In the genomic region with DNA sequence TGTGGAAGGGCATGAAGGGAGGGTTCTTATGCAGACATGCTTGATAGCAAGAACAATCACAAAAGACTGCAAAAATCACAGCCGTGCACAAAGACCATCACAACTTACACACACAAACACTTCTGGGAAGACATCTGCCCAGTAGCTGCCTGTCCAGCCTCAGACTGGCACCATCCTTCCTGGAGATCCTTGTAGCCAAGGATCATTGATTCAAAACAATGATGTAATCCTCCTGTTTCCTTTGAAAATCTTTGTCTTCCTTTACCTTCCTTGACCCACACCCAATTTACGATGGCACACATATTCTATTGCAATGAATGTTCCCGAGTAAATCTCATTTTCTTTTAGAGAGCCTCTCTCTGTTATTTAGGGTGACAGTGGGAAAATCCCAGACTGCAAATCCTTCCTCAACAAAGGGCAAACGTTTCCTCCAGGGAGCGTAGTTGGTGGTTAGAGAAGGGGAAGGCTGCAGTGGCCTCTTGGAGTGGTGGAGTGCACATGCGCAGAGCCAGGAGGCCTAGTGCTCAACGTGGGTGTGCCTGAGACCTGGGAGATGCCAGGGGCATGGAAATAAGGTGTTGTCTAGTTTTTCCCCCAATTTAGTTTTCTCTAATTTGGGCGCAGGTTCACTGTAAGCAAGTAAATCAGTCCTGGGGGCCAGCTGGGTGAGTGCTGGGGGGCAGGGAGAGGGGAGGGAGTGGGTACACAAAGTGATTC, we compare ENCODE assay signal across 16 cellular contexts. TPM values are rescaled to one million over a fixed set of nuclear protein-coding genes. Genes with fewer than 3 reads are reported as not detected.
DNase-seq lines count a peak whose midpoint lies in the region; ATAC-seq and TF ChIP-seq lines count a peak whose summit lies in the region.
"Had no signal": no experiment of that assay in that cellular context is flagged by ENCODE, and none has a peak within 500 bp of the region (broad histone marks: within the 10 kb centered on the region; RNA-seq: fewer than 3 reads in every experiment).

No MANE protein-coding gene starts in this region.

- 0 out of 2 replicates have a peak, but pooled peaks cover 4% of the 10 kb centered on the region for H4K20me1 ChIP-seq in SK-N-SH (ENCODE audit: insufficient read depth)

- no peak for TF ChIP-seq EP300 in SK-N-SH (IDR thresholded peaks at IDR 0.05; ENCODE audit: borderline replicate concordance in 1 of 2, low read depth in 1 of 2, low read length in 1 of 2)

- H3K9me2 ChIP-seq in SK-N-SH: no peaks in the 10 kb centered on the region

- H3K27me3 ChIP-seq in SK-N-SH (ENCODE audit: insufficient read depth) (no peaks in the 10 kb centered on the region), Panc1 (ENCODE audit: control insufficient read depth, insufficient read depth, low read length) (no peaks in the 10 kb centered on the region)
- H3K27me3 ChIP-seq: ovary had no signal

- ATAC-seq in SK-N-SH treated with all-trans-retinoic acid at 6 μM for 48 hours (no peak), Panc1 (no peak), esophagus mucosa (no peak), GM21360 (IDR thresholded peaks at IDR 0.05; ENCODE audit: unreplicated experiment) (no peak)

- H3K36me3 ChIP-seq in SK-N-SH (replicated peaks in 1 of 2; ENCODE audit: control insufficient read depth in 1 of 2, insufficient read depth in 2 of 2, low read length in 1 of 2) (peaks cover 0 to 10% of the 10 kb centered on the region in 2 experiments), Panc1 (ENCODE audit: control insufficient read depth, insufficient read depth, low read length) (no peaks in the 10 kb centered on the region)
- H3K36me3 ChIP-seq: ovary had no signal

- H3K9me3 ChIP-seq in SK-N-SH (peaks cover 4% of the 10 kb centered on the region; the same call in 1 of the 2 replicates), Panc1 (ENCODE audit: control insufficient read depth, insufficient read depth, low read depth, low read length) (peaks cover 4% of the 10 kb centered on the region; the same call in 1 of the 2 replicates)
- H3K9me3 ChIP-seq: ovary had no signal

- H2AFZ ChIP-seq in SK-N-SH (ENCODE audit: low read depth): no peak overlapping the region

- DNase-seq in SK-N-SH (no peak), Panc1 (ENCODE audit: low read depth, low spot score) (no peak), islet precursor cell (peak; percentile 45), renal cortical epithelial cell (ENCODE audit: low read depth) (peak; percentile 33), HPDE6-E6E7 (ENCODE audit: extremely low spot score) (no peak)
- DNase-seq: activated CD8-positive, alpha-beta memory T cell treated with anti-CD3 and anti-CD28 coated beads for 24 hours; effector memory CD4-positive, alpha-beta T cell; GDM1; NCI-H146; NCI-H226 had no signal

- peaks cover 23% of the 10 kb centered on the region for H3K79me2 ChIP-seq in SK-N-SH (ENCODE audit: insufficient read depth)

- peaks cover 9% of the 10 kb centered on the region for H3F3A ChIP-seq in SK-N-SH (replicated peaks; ENCODE audit: insufficient read depth)

- intact Hi-C loops in Panc1 (cut with micrococcal nuclease; ENCODE audit: unreplicated experiment): no loop called here

- no peak overlapping the region for H3K9ac ChIP-seq in SK-N-SH
- H3K9ac ChIP-seq: KMS-11 had no signal

- in situ Hi-C loops in Panc1 (cut with HindIII; ENCODE audit: low pct_unique_long_range_greater_than_20kb, low sequenced_read_pairs): no loop called here

- no peak for TF ChIP-seq RAD21 in SK-N-SH (IDR thresholded peaks at IDR 0.05; ENCODE audit: low read length)

- H3K4me2 ChIP-seq in SK-N-SH: 0 out of 2 replicates have a peak overlapping the region, but pooled peaks have one; percentile 29
- H3K4me2 ChIP-seq: KMS-11 had no signal

- POLR2A ChIA-PET in SK-N-SH (lab: Yijun Ruan, JAX) (no interaction called here), Panc1 (lab: Charles Lee) (interaction anchor here (0.6 kb wide), 1 partner anchor 129 kb away, joined by 3 read pairs; no protein-coding TSS in a partner anchor)

- 86% methylated on average over 8 of the region's 8 CpGs for WGBS in SK-N-SH (ENCODE audit: low lambda C conversion rate)

- peaks cover 8 to 32% of the 10 kb centered on the region in 2 experiments; a peak in 2 of 4 replicates for H3K4me1 ChIP-seq in SK-N-SH (ENCODE audit: control insufficient read depth in 1 of 2, insufficient read depth in 2 of 2, low read depth in 1 of 2, low read length in 1 of 2)
- peaks cover 54% of the 10 kb centered on the region for H3K4me1 ChIP-seq in Panc1 (ENCODE audit: control insufficient read depth, insufficient read depth, low read length)

- no TSS peak for BruUV-seq in Panc1 (replicated peaks; lab: Mats Ljungman, UMichigan)

- H3K4me3 ChIP-seq in SK-N-SH (ENCODE audit: low read depth in 2 of 2, low read length in 1 of 2) (no peak overlapping the region), Panc1 (ENCODE audit: low read depth in 2 of 2, low read length in 2 of 2) (no peak overlapping the region)
- H3K4me3 ChIP-seq: ovary had no signal

- H3K27ac ChIP-seq in SK-N-SH (ENCODE audit: low read depth in 2 of 2, low read length in 1 of 2): no peak overlapping the region
- peak overlapping the region; percentile 62; the same call in 1 of the 2 replicates for H3K27ac ChIP-seq in Panc1 (ENCODE audit: low read length)
- H3K27ac ChIP-seq: 22Rv1, KMS-11, ovary had no signal

- TF ChIP-seq CTCF in SK-N-SH (IDR thresholded peaks at IDR 0.05): no peak
- TF ChIP-seq CTCF in Panc1 (IDR thresholded peaks at IDR 0.05): no peak

- CTCF ChIA-PET in SK-N-SH (lab: Yijun Ruan, JAX) (no interaction called here), Panc1 (lab: Charles Lee) (no interaction called here)

TF ChIP-seq in SK-N-SH, 30 proteins besides CTCF, POLR2A, EP300 and RAD21 (continues in another document):
- TF ChIP-seq, protein P1, sequence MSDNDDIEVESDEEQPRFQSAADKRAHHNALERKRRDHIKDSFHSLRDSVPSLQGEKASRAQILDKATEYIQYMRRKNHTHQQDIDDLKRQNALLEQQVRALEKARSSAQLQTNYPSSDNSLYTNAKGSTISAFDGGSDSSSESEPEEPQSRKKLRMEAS (IDR thresholded peaks at IDR 0.05; ENCODE audit: low read depth): no peak
- no peak for TF ChIP-seq TAF1 (IDR thresholded peaks at IDR 0.05; ENCODE audit: borderline replicate concordance, low read depth, low read length)
- no peak for TF ChIP-seq SIN3A (IDR thresholded peaks at IDR 0.05; ENCODE audit: borderline replicate concordance, low read depth, low read length)
- no peak for TF ChIP-seq GABPA (IDR thresholded peaks at IDR 0.05; ENCODE audit: low read depth)
- TF ChIP-seq RCOR1 (IDR thresholded peaks at IDR 0.05; ENCODE audit: low read length): no peak
- TF ChIP-seq PBX3 (IDR thresholded peaks at IDR 0.05): no peak
- no peak for TF ChIP-seq MEF2A (IDR thresholded peaks at IDR 0.05; ENCODE audit: borderline replicate concordance, low read depth)

TF ChIP-seq in SK-N-SH treated with all-trans-retinoic acid at 6 μM for 48 hours, 23 proteins besides CTCF, POLR2A, EP300 and RAD21:
- no peak for TF ChIP-seq ARNTL (CRISPR knock-in tag; IDR thresholded peaks at IDR 0.05; ENCODE audit: borderline replicate concordance, low read depth)
- TF ChIP-seq ZNF8 (CRISPR knock-in tag; IDR thresholded peaks at IDR 0.05): no peak
- TF ChIP-seq ESRRG (CRISPR knock-in tag; IDR thresholded peaks at IDR 0.05): no peak
- TF ChIP-seq ZC3H10 (CRISPR knock-in tag; IDR thresholded peaks at IDR 0.05): no peak
- TF ChIP-seq SNAI2 (CRISPR knock-in tag; IDR thresholded peaks at IDR 0.05): no peak
- no peak for TF ChIP-seq ZNF565 (CRISPR knock-in tag; conservative IDR thresholded peaks at IDR 0.05; ENCODE audit: low read depth)
- no peak for TF ChIP-seq PPARA (CRISPR knock-in tag; IDR thresholded peaks at IDR 0.05; ENCODE audit: borderline replicate concordance)
- no peak for TF ChIP-seq GLIS3 (CRISPR knock-in tag; IDR thresholded peaks at IDR 0.05)
- TF ChIP-seq ZFP30 (CRISPR knock-in tag; IDR thresholded peaks at IDR 0.05): no peak
TF ChIP-seq in SK-N-SH treated with all-trans-retinoic acid at 6 μM for 48 hours: peak in this region for 0.

RNA-seq across cellular contexts. Expression of gene INPP5A, which starts 3.1 kb away (rescaled TPM):
- polyA plus RNA-seq in SK-N-SH (2012; rRNA removed): 12.0 and 12.9 TPM in 2 replicates
- 11.2 and 11.8 TPM in 2 replicates for polyA plus RNA-seq in SK-N-SH (2012; cell fraction: cytosol; rRNA removed)
- 9.6 and 10.9 TPM in 2 replicates for polyA plus RNA-seq in SK-N-SH (2012; cell fraction: nucleus; rRNA removed)
- 60.0 TPM for total RNA-seq in Panc1 (2021; ENCODE audit: unreplicated experiment)
- polyA plus RNA-seq in Panc1 (2012; ENCODE audit: insufficient read length): 78.4 TPM
- 30.7 and 40.8 TPM in 2 replicates for total RNA-seq in renal cortical epithelial cell
- total RNA-seq in esophagus mucosa: 14.3 TPM

Comparison
In these comparisons a context has a peak if more than half of its experiments do, and no peak if none do; other contexts are left out.
1. DNase-seq: peak in islet precursor cell (single experiment) and renal cortical epithelial cell (single experiment); none in SK-N-SH (single experiment), Panc1 (single experiment) and HPDE6-E6E7 (single experiment).